14 cellular contexts compared by ENCODE assay signal in the genomic region with DNA sequence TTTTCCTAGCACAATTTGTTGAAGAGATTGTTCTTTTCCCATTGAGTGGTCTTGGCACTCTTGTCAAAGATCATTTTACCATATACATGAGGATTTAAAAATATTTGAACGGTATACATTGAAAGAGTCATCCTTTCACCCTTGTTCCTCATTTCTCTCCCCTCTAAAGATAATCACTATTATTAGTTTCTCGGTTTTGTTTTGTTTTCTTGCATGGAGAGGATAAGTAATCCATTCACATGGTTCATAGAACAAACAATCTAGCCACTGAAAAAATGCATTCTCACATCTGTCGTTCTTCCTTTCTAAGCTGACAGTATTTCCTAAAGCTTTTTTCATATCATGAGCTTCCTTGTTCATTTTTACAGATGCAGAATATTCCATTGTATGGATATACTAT. TPM values are rescaled to one million over a fixed set of nuclear protein-coding genes. Genes with fewer than 3 reads are reported as not detected.
DNase-seq lines count a peak whose midpoint lies in the region; ATAC-seq and TF ChIP-seq lines count a peak whose summit lies in the region.
"Had no signal": no experiment of that assay in that cellular context is flagged by ENCODE, and none has a peak within 500 bp of the region (broad histone marks: within the 10 kb centered on the region; RNA-seq: fewer than 3 reads in every experiment).

No MANE protein-coding gene starts in this region.

- ATAC-seq in GM18858 (IDR thresholded peaks at IDR 0.05; ENCODE audit: unreplicated experiment), result peak; percentile 36
- ATAC-seq in GM21381 (IDR thresholded peaks at IDR 0.05; ENCODE audit: unreplicated experiment), result peak; percentile 66
- peak; percentile 40 for ATAC-seq in HG03103 (IDR thresholded peaks at IDR 0.05; ENCODE audit: low read depth, unreplicated experiment)
- ATAC-seq in effector memory CD8-positive, alpha-beta T cell (replicated peaks), result no peak
- ATAC-seq: mucosa of descending colon had no signal

- H3K4me3 ChIP-seq in colonic mucosa, result no peak overlapping the region
- H3K4me3 ChIP-seq: MG63, mucosa of descending colon, upper lobe of right lung had no signal

- no peaks in the 10 kb centered on the region for H3K4me1 ChIP-seq in colonic mucosa
- H3K4me1 ChIP-seq: upper lobe of right lung had no signal

- no peaks in the 10 kb centered on the region for H3K27me3 Mint-ChIP-seq in chondrocyte (ENCODE audit: low read depth)
- no peaks in the 10 kb centered on the region for H3K27me3 Mint-ChIP-seq in effector memory CD8-positive, alpha-beta T cell

- no peak overlapping the region for H3K4me3 Mint-ChIP-seq in chondrocyte (ENCODE audit: unreplicated experiment)
- no peak overlapping the region for H3K4me3 Mint-ChIP-seq in effector memory CD8-positive, alpha-beta T cell

- H3K27me3 ChIP-seq in colonic mucosa, result no peaks in the 10 kb centered on the region
- H3K27me3 ChIP-seq: MG63, upper lobe of right lung had no signal

- H3K27ac ChIP-seq in colonic mucosa, result no peak overlapping the region
- H3K27ac ChIP-seq: upper lobe of right lung had no signal

- no peaks in the 10 kb centered on the region for H3K9me3 Mint-ChIP-seq in chondrocyte (ENCODE audit: low read depth)
- H3K9me3 Mint-ChIP-seq in effector memory CD8-positive, alpha-beta T cell, result no peaks in the 10 kb centered on the region

- H3K36me3 ChIP-seq in colonic mucosa, result no peaks in the 10 kb centered on the region
- H3K36me3 ChIP-seq: MG63, upper lobe of right lung had no signal

- no peak for DNase-seq in chondrocyte (ENCODE audit: low spot score)
- DNase-seq in colonic mucosa, result no peak
- DNase-seq in effector CD8-positive, alpha-beta T cell (lab: John Stamatoyannopoulos, UW), result no peak
- no peak for DNase-seq in cerebellum (ENCODE audit: low spot score)
- no peak for DNase-seq in effector memory CD8-positive, alpha-beta T cell
- DNase-seq: aorta, DMS153, MG63, mucosa of descending colon, NCI-H774, upper lobe of right lung had no signal

- intact Hi-C loops in colonic mucosa (cut with DNase I), result no loop called here

- H3K4me1 Mint-ChIP-seq in chondrocyte (ENCODE audit: low read depth), result peaks cover 16% of the 10 kb centered on the region
- peaks cover 12 to 27% of the 10 kb centered on the region in 2 donors for H3K4me1 Mint-ChIP-seq in effector memory CD8-positive, alpha-beta T cell (ENCODE audit: low read depth in 2 of 2)

- H3K27ac Mint-ChIP-seq in chondrocyte (ENCODE audit: unreplicated experiment), result peak overlapping the region; percentile 59
- H3K27ac Mint-ChIP-seq in effector memory CD8-positive, alpha-beta T cell, result no peak overlapping the region

- TF ChIP-seq CTCF in chondrocyte (IDR thresholded peaks at IDR 0.05) (no peak), colonic mucosa (IDR thresholded peaks at IDR 0.05) (no peak)

- H3K36me3 Mint-ChIP-seq in chondrocyte (ENCODE audit: low read depth), result peaks cover 1% of the 10 kb centered on the region
- no peaks in the 10 kb centered on the region for H3K36me3 Mint-ChIP-seq in effector memory CD8-positive, alpha-beta T cell (ENCODE audit: insufficient read depth)

- no peaks in the 10 kb centered on the region for H3K9me3 ChIP-seq in colonic mucosa
- H3K9me3 ChIP-seq: MG63, mucosa of descending colon, upper lobe of right lung had no signal

- no peak overlapping the region for H3K9ac ChIP-seq in colonic mucosa (ENCODE audit: low read depth in 2 of 2, low read length in 2 of 2)

RNA-seq across cellular contexts. Expression of a gene that starts 39.2 kb away (rescaled TPM):
- total RNA-seq in chondrocyte, result 82.8 to 83.3 TPM (median 83.3 TPM) in 3 replicates
- total RNA-seq in colonic mucosa, result 100 to 1,000 TPM in 1 of 2 donors, 10 to 100 TPM in 1; 51.7 to 290 TPM
- 140 TPM for total RNA-seq in cerebellum
